10 cellular contexts compared by ENCODE assay signal in the genomic region with DNA sequence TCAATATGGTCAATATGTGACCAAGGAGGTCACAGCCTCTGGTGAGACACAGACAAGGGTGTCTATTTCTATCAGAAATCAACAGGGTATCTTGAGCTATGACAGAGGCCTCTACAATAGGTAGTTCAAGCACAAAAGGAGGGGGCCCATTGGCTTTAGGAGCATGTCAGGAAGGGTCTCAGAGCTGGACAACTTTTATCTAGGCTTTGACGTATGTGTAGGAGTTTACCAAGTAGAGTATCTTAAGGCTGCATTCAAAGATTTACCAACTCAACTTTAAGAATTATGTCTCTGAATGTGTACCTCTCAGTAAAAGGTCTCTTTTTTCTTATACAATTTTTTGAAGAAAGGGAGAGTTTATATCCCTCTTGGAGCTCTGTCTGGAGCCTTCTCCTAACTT.
"Had no signal": no experiment of that assay in that cellular context is flagged by ENCODE, and none has a peak within 500 bp of the region (broad histone marks: within the 10 kb centered on the region; RNA-seq: fewer than 3 reads in every experiment).

No MANE protein-coding gene starts in this region.

- H3K4me2 ChIP-seq: GM23338 had no signal

- H3K4me3 ChIP-seq: GM23338, K562 had no signal

- H3K4me3 Mint-ChIP-seq: GM23338, H9, HFFc6 had no signal

- FAIRE-seq: H1, H54, HTR-8/SVneo, K562 had no signal

- H3K9me3 Mint-ChIP-seq: H9 had no signal

- H2AFZ ChIP-seq: GM23338 had no signal

- H3K27ac Mint-ChIP-seq: GM23338, H9, HFFc6 had no signal

- DNase-seq: H9, HCEC 1CT, HFFc6, IMR-90, KG1 had no signal
